Comparison of ENCODE assay signal across 30 cellular contexts in the genomic region with DNA sequence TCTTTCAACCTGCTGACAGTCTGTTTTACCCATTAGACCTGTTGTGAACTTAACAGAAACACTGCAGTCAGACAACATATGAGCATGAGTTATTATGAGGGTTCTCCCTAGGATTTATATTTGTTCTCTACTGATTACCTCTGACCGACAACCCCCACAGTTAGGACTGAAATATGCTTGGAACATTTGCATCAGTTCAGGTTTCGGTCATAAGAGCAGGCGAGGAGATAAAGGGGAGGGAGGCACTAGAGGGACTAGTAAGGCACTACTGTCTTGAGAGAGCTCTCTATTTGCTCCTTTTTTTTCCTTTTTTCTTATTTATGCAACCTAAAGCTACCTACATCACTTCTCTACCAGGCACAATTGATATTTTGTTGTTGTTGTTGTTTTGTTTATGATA.
"Had no signal": no experiment of that assay in that cellular context is flagged by ENCODE, and none has a peak within 500 bp of the region (broad histone marks: within the 10 kb centered on the region; RNA-seq: fewer than 3 reads in every experiment).

No MANE protein-coding gene starts in this region.

- H3K36me3 ChIP-seq: ascending aorta, breast epithelium, cardiac muscle cell, colonic mucosa had no signal

- H3K4me3 ChIP-seq: ascending aorta, breast epithelium, cardiac muscle cell, colonic mucosa, dorsolateral prefrontal cortex had no signal

- H3K27ac ChIP-seq: ascending aorta, breast epithelium, cardiac muscle cell, colonic mucosa, dorsolateral prefrontal cortex had no signal

- DNase-seq: activated CD4-positive, alpha-beta memory T cell treated with anti-CD3 and anti-CD28 coated beads, Interleukin-2, amount 10 ng/mL, durations not matched to agents 7 days and 5 days; activated CD4-positive, alpha-beta T cell treated with anti-CD3 and anti-CD28 coated beads for 36 hours; activated CD4-positive, alpha-beta T cell treated with anti-CD3 and anti-CD28 coated beads, Interleukin-2, amount 10 ng/mL, durations not matched to agents 24 days and 14 days; activated CD4-positive, alpha-beta T cell treated with anti-CD3 and anti-CD28 coated beads, Interleukin-2, amount 50 U/mL, for 4 hours; activated CD4-positive, CD25-positive, alpha-beta regulatory T cell; activated CD4-positive, CD25-positive, alpha-beta regulatory T cell treated with anti-CD3 and anti-CD28 coated beads, Interleukin-2, amount 50 U/mL, for 72 hours; activated CD8-positive, alpha-beta memory T cell treated with anti-CD3 and anti-CD28 coated beads, Interleukin-2, amount 50 U/mL, for 48 hours; activated gamma-delta T cell; activated naive CD4-positive, alpha-beta T cell; activated naive CD4-positive, alpha-beta T cell treated with anti-CD3 and anti-CD28 coated beads, Interleukin-2, amount 10 ng/mL, durations not matched to agents 7 days and 5 days; activated naive CD8-positive, alpha-beta T cell treated with anti-CD3 and anti-CD28 coated beads, Interleukin-2, amount 10 ng/mL, durations not matched to agents 7 days and 5 days; activated T-cell treated with anti-CD3 and anti-CD28 coated beads for 4 hours; activated T-cell treated with anti-CD3 and anti-CD28 coated beads, Interleukin-2, amount 50 U/mL, for 24 hours; activated T-cell treated with anti-CD3 and anti-CD28 coated beads, Interleukin-2, amount 50 U/mL, for 72 hours; central memory CD4-positive, alpha-beta T cell; cerebellar nuclear complex; colonic mucosa; dorsolateral prefrontal cortex; effector memory CD4-positive, alpha-beta T cell; endodermal cell; foreskin fibroblast; head of caudate nucleus; T-helper 17 cell; T1000 had no signal

- H3K9me3 ChIP-seq: ascending aorta, breast epithelium, colonic mucosa had no signal

- ATAC-seq: activated CD4-positive, alpha-beta T cell treated with anti-CD3 and anti-CD28 coated beads for 36 hours; activated naive CD4-positive, alpha-beta T cell treated with anti-CD3 and anti-CD28 coated beads, Interleukin-2, amount 50 U/mL, for 72 hours; activated T-cell treated with anti-CD3 and anti-CD28 coated beads, Interleukin-2, amount 50 U/mL, for 72 hours; esophagus mucosa; T-helper 17 cell had no signal

- FAIRE-seq: frontal cortex had no signal

- H3K4me1 ChIP-seq: ascending aorta, breast epithelium, colonic mucosa had no signal

- H3K27me3 ChIP-seq: ascending aorta, breast epithelium, cardiac muscle cell, colonic mucosa, dorsolateral prefrontal cortex had no signal
